In genomic region chr1:192531037-192531703, GRCh38 we compare ENCODE assay signal across 8 cellular contexts. TPM values are rescaled to one million over a fixed set of nuclear protein-coding genes. Genes with fewer than 3 reads are reported as not detected.
DNase-seq lines count a peak whose midpoint lies in the region; ATAC-seq, FAIRE-seq and TF ChIP-seq lines count a peak whose summit lies in the region.
"Not testable (repeated sequence)": the region's sequence is repeated elsewhere in the genome, so short reads cannot be mapped to it uniquely, and the experiment has no call there.

No MANE protein-coding gene starts in this region.

- ATAC-seq in GM19372 (IDR thresholded peaks at IDR 0.05; ENCODE audit: low read depth, unreplicated experiment) (peak; percentile 44), HG03139 (IDR thresholded peaks at IDR 0.05; ENCODE audit: unreplicated experiment) (peak; percentile 40), right lobe of liver (peak in 3 of 4 donors; percentile 68 to 78 (median 76))

- peak; percentile 97 for FAIRE-seq in RCC 7860 (lab: Jason Lieb, UNC)

- not testable (repeated sequence) for H3K4me3 ChIP-seq in dorsolateral prefrontal cortex, right lobe of liver

- H3K4me1 ChIP-seq in right lobe of liver = not testable (repeated sequence)

- not testable (repeated sequence) for H3K27me3 ChIP-seq in dorsolateral prefrontal cortex, right lobe of liver

- intact Hi-C loops in dorsolateral prefrontal cortex (cut with DNase I); right lobe of liver (cut with DNase I): not testable (repeated sequence)

- H3K27ac ChIP-seq in dorsolateral prefrontal cortex (peak overlapping the region in 41 of 59 donors; percentile 8 to 90 (median 50)), right lobe of liver (peak overlapping the region in 1 of 3 donors; percentile 21)

- 70% methylated on average over 6 of the region's 6 CpGs for WGBS in right lobe of liver (ENCODE audit: insufficient coverage, low coverage, low lambda C conversion rate, missing lambda C conversion rate)

- TF ChIP-seq CTCF in dorsolateral prefrontal cortex (IDR thresholded peaks at IDR 0.05 in 54 of 56, conservative IDR thresholded peaks at IDR 0.05 in 2 of 56; ENCODE audit: low read depth in 1 of 56, partially characterized antibody in 56 of 56); right lobe of liver (IDR thresholded peaks at IDR 0.05): not testable (repeated sequence)

- H3K36me3 ChIP-seq in right lobe of liver = not testable (repeated sequence)

- not testable (repeated sequence) for H3K9me3 ChIP-seq in right lobe of liver

- not testable (repeated sequence) for TF ChIP-seq POLR2A in right lobe of liver (IDR thresholded peaks at IDR 0.05)

- peak; percentile 64 for DNase-seq in AG08396 (ENCODE audit: low spot score)
- DNase-seq in RCC 7860 (ENCODE audit: low spot score) = peak; percentile 85
- DNase-seq in activated T-cell treated with anti-CD3 and anti-CD28 coated beads for 4 hours = peak; percentile 40
- DNase-seq in dorsolateral prefrontal cortex = peak in 3 of 10 donors; percentile 7 to 35 (median 20)
- DNase-seq in right lobe of liver = peak in 1 of 3 donors; percentile 26
- peak; percentile 7 to 9 for DNase-seq in stimulated activated CD4-positive, alpha-beta T cell treated with anti-CD3 and anti-CD28 coated beads, Interleukin-15, amount 100 ng/mL, for 1 hour (ENCODE audit: low read depth in 1 of 2, low spot score in 1 of 2)

RNA-seq across cellular contexts. Expression of gene RGS1, which starts 44.4 kb away (rescaled TPM):
- total RNA-seq in dorsolateral prefrontal cortex (100 to 1,000 TPM in 6 of 120 experiments, 10 to 100 TPM in 87, 1 to 10 TPM in 27; 1.8 to 176 (median 19.2) TPM), right lobe of liver (10 to 100 TPM in 3 of 6 experiments, 1 to 10 TPM in 3; 2.6 to 29.8 (median 9.5) TPM)
